ENCODE assay signal across 8 cellular contexts in the genomic region with DNA sequence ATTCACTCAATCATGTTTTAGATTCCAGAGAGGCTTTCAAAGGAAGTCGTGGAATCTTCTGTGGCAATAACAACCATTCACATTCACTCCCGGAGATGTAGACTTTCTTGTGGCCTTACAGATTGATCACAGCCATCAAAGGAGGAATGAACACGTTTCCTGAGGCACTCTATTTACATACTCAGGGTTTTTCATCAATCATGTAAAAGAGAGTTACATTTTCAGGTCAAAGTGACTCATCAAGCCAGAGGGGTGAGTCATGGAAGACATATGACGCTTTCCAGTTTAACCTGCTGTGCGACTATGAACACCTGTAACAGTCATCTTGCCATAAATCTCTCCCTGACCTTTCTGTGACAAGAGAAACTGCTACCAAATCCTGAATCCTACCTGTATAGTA. TPM values are rescaled to one million over a fixed set of nuclear protein-coding genes. Genes with fewer than 3 reads are reported as not detected.
DNase-seq lines count a peak whose midpoint lies in the region; FAIRE-seq and TF ChIP-seq lines count a peak whose summit lies in the region.

No MANE protein-coding gene starts in this region.

- H3K27me3 ChIP-seq in small intestine (ENCODE audit: control insufficient read depth in 2 of 2, insufficient read depth in 2 of 2, low read length in 2 of 2) (no peaks in the 10 kb centered on the region), right atrium auricular region (no peaks in the 10 kb centered on the region)
- H3K27me3 ChIP-seq in effector memory CD4-positive, alpha-beta T cell (replicated peaks; ENCODE audit: control insufficient read depth, insufficient read depth, low read length, poor library complexity, severe bottlenecking) = no peaks in the 10 kb centered on the region

- H3K4me3 ChIP-seq in small intestine (ENCODE audit: low read depth in 1 of 2, low read length in 2 of 2) = no peak overlapping the region
- H3K4me3 ChIP-seq in effector memory CD4-positive, alpha-beta T cell (ENCODE audit: insufficient read depth, low read depth, low read length, poor library complexity, severe bottlenecking) = no peak overlapping the region
- no peak overlapping the region for H3K4me3 ChIP-seq in right atrium auricular region

- H3K27ac ChIP-seq in small intestine (ENCODE audit: low read depth in 1 of 2, low read length in 1 of 2) (no peak overlapping the region), right atrium auricular region (no peak overlapping the region)
- no peak overlapping the region for H3K27ac ChIP-seq in effector memory CD4-positive, alpha-beta T cell (ENCODE audit: insufficient read depth, low read length, poor library complexity, severe bottlenecking)

- peak; percentile 99 for FAIRE-seq in H54 (lab: Jason Lieb, UNC)
- peak; percentile 64 for FAIRE-seq in small intestine (lab: Jason Lieb, UNC)

- no peak for TF ChIP-seq POLR2A in H54 (IDR thresholded peaks at IDR 0.05; ENCODE audit: low read depth, low read length)

- no peak for TF ChIP-seq CTCF in right atrium auricular region (IDR thresholded peaks at IDR 0.05)

- DNase-seq in Daoy (ENCODE audit: low read depth) (peak; percentile 79), H54 (ENCODE audit: insufficient read length, low spot score) (peak; percentile 40), NCI-H2171 (lab: John Stamatoyannopoulos, UW) (peak; percentile 3), astrocyte of the hippocampus (ENCODE audit: low read depth, low spot score) (peak; percentile 79), small intestine (peak; percentile 92), medulla oblongata (ENCODE audit: extremely low spot score) (no peak), right atrium auricular region (ENCODE audit: low spot score) (no peak)
- DNase-seq in effector memory CD4-positive, alpha-beta T cell = no peak

- no peaks in the 10 kb centered on the region for H3K9me3 ChIP-seq in small intestine (ENCODE audit: control insufficient read depth, low read depth)
- H3K9me3 ChIP-seq in effector memory CD4-positive, alpha-beta T cell (ENCODE audit: control insufficient read depth, low read length) = no peaks in the 10 kb centered on the region
- H3K9me3 ChIP-seq in right atrium auricular region = no peaks in the 10 kb centered on the region

- H3K4me1 ChIP-seq in small intestine (ENCODE audit: control insufficient read depth in 2 of 2, insufficient read depth in 1 of 2, low read depth in 1 of 2, low read length in 1 of 2) = peaks cover 0 to 2% of the 10 kb centered on the region in 2 donors
- no peaks in the 10 kb centered on the region for H3K4me1 ChIP-seq in effector memory CD4-positive, alpha-beta T cell (ENCODE audit: control insufficient read depth, insufficient read depth, low read length, poor library complexity, severe bottlenecking)
- H3K4me1 ChIP-seq in right atrium auricular region = no peaks in the 10 kb centered on the region

- no peaks in the 10 kb centered on the region for H3K36me3 ChIP-seq in small intestine (ENCODE audit: control insufficient read depth in 2 of 2, insufficient read depth in 2 of 2, low read length in 2 of 2)
- H3K36me3 ChIP-seq in effector memory CD4-positive, alpha-beta T cell (ENCODE audit: control insufficient read depth, insufficient read depth, low read length) = no peaks in the 10 kb centered on the region
- H3K36me3 ChIP-seq in right atrium auricular region = no peaks in the 10 kb centered on the region

- WGBS in small intestine, 3 donors = 10 to 24% (median 15%) methylated on average over 5 of the region's 5 CpGs

RNA-seq across cellular contexts. Expression of gene RAD23B, which starts 39.3 kb away (rescaled TPM):
- total RNA-seq in Daoy (2014; rRNA removed; shearing (Covaris generic)) = 140 and 159 TPM in 2 replicates
- polyA plus RNA-seq in small intestine = 10 to 100 TPM; 49.4 to 62.8 (median 50.8) TPM
- 10 to 100 TPM; 58.3 to 85.6 TPM for total RNA-seq in right atrium auricular region

Comparison
In these comparisons a context has a peak if more than half of its experiments do, and no peak if none do; other contexts are left out.
1. DNase-seq: peak in Daoy (single experiment), H54 (single experiment), NCI-H2171 (single experiment), astrocyte of the hippocampus (single experiment) and small intestine (single experiment); none in medulla oblongata (single experiment), effector memory CD4-positive, alpha-beta T cell (0 of 3) and right atrium auricular region (single experiment).